ENCODE assay signal across 1 cellular context in the genomic region with DNA sequence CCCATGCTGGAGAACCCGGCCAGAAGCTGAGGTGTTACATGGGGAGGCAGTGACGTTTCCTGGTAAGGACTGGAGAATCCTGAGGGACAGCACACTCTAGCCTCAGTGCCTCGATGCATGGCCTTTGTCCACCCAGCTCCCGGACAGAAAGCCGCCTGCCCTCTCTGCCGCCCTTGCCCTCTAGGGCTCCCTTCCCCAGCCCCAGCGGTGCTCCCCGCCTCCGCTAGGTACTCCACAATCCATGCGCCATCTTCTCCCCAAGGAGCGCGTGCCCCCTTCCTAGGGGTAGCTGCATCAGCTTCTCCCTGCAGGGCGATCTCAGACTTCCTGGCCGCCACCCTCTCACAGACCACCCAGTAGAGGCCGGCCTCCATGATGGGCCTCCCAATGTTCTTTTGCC.
TF ChIP-seq lines count a peak whose summit lies in the region.

No MANE protein-coding gene starts in this region.

TF ChIP-seq in HepG2, 621 proteins besides CTCF, POLR2A, EP300 and RAD21:
- TF ChIP-seq, protein P1, sequence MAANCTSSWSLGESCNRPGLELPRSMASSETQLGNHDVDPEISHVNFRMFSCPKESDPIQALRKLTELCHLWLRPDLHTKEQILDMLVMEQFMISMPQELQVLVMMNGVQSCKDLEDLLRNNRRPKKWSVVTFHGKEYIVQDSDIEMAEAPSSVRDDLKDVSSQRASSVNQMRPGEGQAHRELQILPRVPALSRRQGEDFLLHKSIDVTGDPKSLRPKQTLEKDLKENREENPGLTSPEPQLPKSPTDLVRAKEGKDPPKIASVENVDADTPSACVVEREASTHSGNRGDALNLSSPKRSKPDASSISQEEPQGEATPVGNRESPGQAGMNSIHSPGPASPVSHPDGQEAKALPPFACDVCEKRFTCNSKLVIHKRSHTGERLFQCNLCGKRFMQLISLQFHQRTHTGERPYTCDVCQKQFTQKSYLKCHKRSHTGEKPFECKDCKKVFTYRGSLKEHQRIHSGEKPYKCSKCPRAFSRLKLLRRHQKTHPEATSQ (CRISPR knock-in tag; IDR thresholded peaks at IDR 0.05; ENCODE audit: borderline replicate concordance): no peak
- TF ChIP-seq, protein P2, sequence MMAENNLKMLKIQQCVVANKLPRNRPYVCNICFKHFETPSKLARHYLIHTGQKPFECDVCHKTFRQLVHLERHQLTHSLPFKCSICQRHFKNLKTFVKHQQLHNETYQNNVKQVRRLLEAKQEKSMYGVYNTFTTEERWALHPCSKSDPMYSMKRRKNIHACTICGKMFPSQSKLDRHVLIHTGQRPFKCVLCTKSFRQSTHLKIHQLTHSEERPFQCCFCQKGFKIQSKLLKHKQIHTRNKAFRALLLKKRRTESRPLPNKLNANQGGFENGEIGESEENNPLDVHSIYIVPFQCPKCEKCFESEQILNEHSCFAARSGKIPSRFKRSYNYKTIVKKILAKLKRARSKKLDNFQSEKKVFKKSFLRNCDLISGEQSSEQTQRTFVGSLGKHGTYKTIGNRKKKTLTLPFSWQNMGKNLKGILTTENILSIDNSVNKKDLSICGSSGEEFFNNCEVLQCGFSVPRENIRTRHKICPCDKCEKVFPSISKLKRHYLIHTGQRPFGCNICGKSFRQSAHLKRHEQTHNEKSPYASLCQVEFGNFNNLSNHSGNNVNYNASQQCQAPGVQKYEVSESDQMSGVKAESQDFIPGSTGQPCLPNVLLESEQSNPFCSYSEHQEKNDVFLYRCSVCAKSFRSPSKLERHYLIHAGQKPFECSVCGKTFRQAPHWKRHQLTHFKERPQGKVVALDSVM (CRISPR knock-in tag; IDR thresholded peaks at IDR 0.05): peak; percentile 89
TF ChIP-seq in HepG2: peak in this region for 1.
